In the genomic region with DNA sequence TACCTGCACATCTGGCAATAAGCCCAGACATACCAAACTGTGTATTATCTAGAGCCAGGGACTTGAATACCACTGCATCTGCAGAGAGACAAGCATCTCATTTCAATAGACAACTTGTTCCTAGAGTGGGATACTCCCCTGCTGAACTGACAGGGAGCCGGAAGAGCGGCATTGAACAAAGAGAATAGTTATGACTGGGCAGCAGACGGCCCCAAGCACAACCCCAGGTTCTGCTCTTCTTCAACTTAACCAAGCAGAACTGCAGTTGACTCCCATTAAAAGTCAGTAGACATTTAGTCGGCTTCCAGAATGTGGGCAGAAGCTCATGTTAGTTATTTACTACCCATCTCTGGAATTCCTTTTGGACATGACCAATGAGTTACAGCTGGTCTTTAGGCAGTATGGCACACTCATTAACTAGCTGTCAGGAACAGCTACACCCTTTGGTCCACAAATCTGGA, we compare ENCODE assay signal across 15 cellular contexts.
A peak's percentile ranks its signal among the peaks of the same experiment; 100 is the strongest.
DNase-seq lines count a peak whose midpoint lies in the region; ATAC-seq and TF ChIP-seq lines count a peak whose summit lies in the region.
"Had no signal": no experiment of that assay in that cellular context is flagged by ENCODE, and none has a peak within 500 bp of the region (broad histone marks: within the 10 kb centered on the region; RNA-seq: fewer than 3 reads in every experiment).

No MANE protein-coding gene starts in this region.

- intact Hi-C loops in mucosa of descending colon (cut with DNase I, micrococcal nuclease): no loop called here

- H3K4me3 ChIP-seq in AG10803 (ENCODE audit: low read length) (no peak overlapping the region), epithelial cell of esophagus (ENCODE audit: low read length) (no peak overlapping the region), mucosa of descending colon (no peak overlapping the region)
- H3K4me3 ChIP-seq: BLaER1, coronary artery had no signal

- DNase-seq in AG10803 (ENCODE audit: low read depth) (peak; percentile 80), HK-2 (ENCODE audit: unreplicated experiment) (peak; percentile 35), epithelial cell of esophagus (ENCODE audit: low read depth) (peak; percentile 14), mucosa of descending colon (no peak), NCI-H2196 (lab: John Stamatoyannopoulos, UW; ENCODE audit: unreplicated experiment) (no peak), NCI-H1105 treated with DMSO at 0.1 percent for 48 hours (lab: John Stamatoyannopoulos, UW) (no peak), mesenteric fat pad (ENCODE audit: low spot score) (no peak), NCI-H524 treated with DMSO at 0.1 percent for 48 hours (lab: John Stamatoyannopoulos, UW) (no peak)
- DNase-seq: activated naive CD4-positive, alpha-beta T cell treated with anti-CD3 and anti-CD28 coated beads for 36 hours; GF-D8; PC-3; posterior cingulate gyrus had no signal

- no peaks in the 10 kb centered on the region for H3K36me3 ChIP-seq in mucosa of descending colon (ENCODE audit: low read depth)
- H3K36me3 ChIP-seq: BLaER1 had no signal

- TF ChIP-seq CTCF in AG10803 (conservative IDR thresholded peaks at IDR 0.05; ENCODE audit: low read length) (no peak), epithelial cell of esophagus (IDR thresholded peaks at IDR 0.05; ENCODE audit: insufficient read depth, low read depth, low read length, missing control alignments) (no peak), mucosa of descending colon (IDR thresholded peaks at IDR 0.05) (no peak)

- H3K9me3 ChIP-seq in mucosa of descending colon: no peaks in the 10 kb centered on the region
- H3K9me3 ChIP-seq: BLaER1 had no signal

- H3K4me1 ChIP-seq in mucosa of descending colon (ENCODE audit: low read depth): no peaks in the 10 kb centered on the region
- H3K4me1 ChIP-seq: BLaER1 had no signal

- peak; percentile 32 for ATAC-seq in mucosa of descending colon
- ATAC-seq: stimulated activated effector memory CD8-positive, alpha-beta T cell treated with anti-CD3 and anti-CD28 coated beads, Interleukin-12 subunit alpha, Interleukin-12 subunit beta, amount 100 ng/mL, for 72 hours had no signal

Comparison
In these comparisons a context has a peak if more than half of its experiments do, and no peak if none do; other contexts are left out.
1. DNase-seq: peak in AG10803 (single experiment), HK-2 (single experiment) and epithelial cell of esophagus (single experiment); none in mucosa of descending colon (0 of 3), NCI-H2196 (single experiment), NCI-H1105 treated with DMSO at 0.1 percent for 48 hours (single experiment), mesenteric fat pad (single experiment) and NCI-H524 treated with DMSO at 0.1 percent for 48 hours (single experiment).